22 cellular contexts compared by ENCODE assay signal in genomic region chr1:79974659-79975058, GRCh38.
DNase-seq lines count a peak whose midpoint lies in the region; ATAC-seq, FAIRE-seq and TF ChIP-seq lines count a peak whose summit lies in the region.
"Had no signal": no experiment of that assay in that cellular context is flagged by ENCODE, and none has a peak within 500 bp of the region (broad histone marks: within the 10 kb centered on the region; RNA-seq: fewer than 3 reads in every experiment).

No MANE protein-coding gene starts in this region.

- H3K9me3 ChIP-seq in HCT116 (ENCODE audit: control insufficient read depth in 1 of 2, insufficient read depth in 1 of 2, low read depth in 1 of 2, low read length in 2 of 2) (no peaks in the 10 kb centered on the region; a peak in 1 of 4 replicates), kidney (ENCODE audit: control insufficient read depth in 1 of 2, low read length in 2 of 2) (no peaks in the 10 kb centered on the region)
- H3K9me3 ChIP-seq: BLaER1 treated with 17β-estradiol and CSF1 and Interleukin-3, amounts not matched to agents 10 nM and 100 nM; MG63; Peyer's patch had no signal

- H3K4me1 Mint-ChIP-seq in WTC11 = peaks cover 21% of the 10 kb centered on the region
- H3K4me1 Mint-ChIP-seq in activated naive CD8-positive, alpha-beta T cell treated with anti-CD3 and anti-CD28 coated beads, Interleukin-2, amount 50 U/mL, for 24 hours = no peaks in the 10 kb centered on the region

- TF ChIP-seq RAD21 in HCT116 (IDR thresholded peaks at IDR 0.05; ENCODE audit: low read depth) = peak; percentile 8; the same call in 1 of the 2 replicates

- RAD21 ChIA-PET in HCT116 (lab: Charles Lee; ENCODE audit: low non-redundant PET in 1 of 2, low total read pairs in 2 of 2, uncharacterized antibody in 2 of 2, unreplicated experiment in 2 of 2) = no interaction called here

- no peak overlapping the region for H3K9ac ChIP-seq in HCT116 (ENCODE audit: low read length)
- no peak overlapping the region for H3K9ac ChIP-seq in kidney (ENCODE audit: low read length in 2 of 2)
- H3K9ac ChIP-seq: BLaER1 treated with 17β-estradiol and CSF1 and Interleukin-3, amounts not matched to agents 10 nM and 100 nM had no signal

- H3K27me3 Mint-ChIP-seq in WTC11 (ENCODE audit: low read depth) = no peaks in the 10 kb centered on the region
- no peaks in the 10 kb centered on the region for H3K27me3 Mint-ChIP-seq in activated naive CD8-positive, alpha-beta T cell treated with anti-CD3 and anti-CD28 coated beads, Interleukin-2, amount 50 U/mL, for 24 hours

- H3K4me3 ChIP-seq in HCT116 (replicated peaks in 1 of 2; ENCODE audit: low read depth in 1 of 2, low read length in 2 of 2) (no peak overlapping the region), kidney (ENCODE audit: low read length in 2 of 2) (no peak overlapping the region)
- H3K4me3 ChIP-seq: BLaER1 treated with 17β-estradiol and CSF1 and Interleukin-3, amounts not matched to agents 10 nM and 100 nM; K562; MG63; Peyer's patch had no signal

- H3K27ac Mint-ChIP-seq in WTC11 = no peak overlapping the region
- H3K27ac Mint-ChIP-seq in activated naive CD8-positive, alpha-beta T cell treated with anti-CD3 and anti-CD28 coated beads, Interleukin-2, amount 50 U/mL, for 24 hours = no peak overlapping the region
- H3K27ac Mint-ChIP-seq: CD8-positive, alpha-beta T cell had no signal

- no peak for ATAC-seq in HCT116
- peak; percentile 73 for ATAC-seq in WTC11
- ATAC-seq in HG02623 (IDR thresholded peaks at IDR 0.05; ENCODE audit: unreplicated experiment) = no peak
- ATAC-seq in GM21367 (IDR thresholded peaks at IDR 0.05; ENCODE audit: unreplicated experiment) = no peak
- ATAC-seq in HG03095 (IDR thresholded peaks at IDR 0.05; ENCODE audit: unreplicated experiment) = no peak
- ATAC-seq in activated naive CD8-positive, alpha-beta T cell treated with anti-CD3 and anti-CD28 coated beads, Interleukin-2, amount 50 U/mL, for 24 hours = no peak
- ATAC-seq: CD8-positive, alpha-beta T cell; K562; SK-N-SH treated with all-trans-retinoic acid at 6 μM for 48 hours had no signal

- no peaks in the 10 kb centered on the region for H3K4me1 ChIP-seq in HCT116 (ENCODE audit: control insufficient read depth in 1 of 2, insufficient read depth in 2 of 2, low read length in 2 of 2)
- H3K4me1 ChIP-seq in kidney (ENCODE audit: control insufficient read depth in 1 of 2, insufficient read depth in 1 of 2, low read depth in 1 of 2, low read length in 2 of 2) = no peaks in the 10 kb centered on the region
- H3K4me1 ChIP-seq: BLaER1 treated with 17β-estradiol and CSF1 and Interleukin-3, amounts not matched to agents 10 nM and 100 nM; Peyer's patch had no signal

- no peak for FAIRE-seq in kidney (lab: Jason Lieb, UNC)
- FAIRE-seq: K562 had no signal

- no peaks in the 10 kb centered on the region for H3K79me2 ChIP-seq in HCT116 (ENCODE audit: insufficient read depth, low read length)

- no peak for TF ChIP-seq POLR2A in HCT116 (IDR thresholded peaks at IDR 0.05; ENCODE audit: borderline replicate concordance, extremely low read depth, insufficient read depth, insufficient read length)

- intact Hi-C loops in HCT116 (cut with micrococcal nuclease) = no loop called here
- intact Hi-C loops in kidney (cut with DNase I) = no loop called here

- H3K36me3 ChIP-seq in HCT116 (ENCODE audit: control insufficient read depth in 1 of 2, insufficient read depth in 2 of 2, low read length in 2 of 2) (no peaks in the 10 kb centered on the region), kidney (ENCODE audit: control insufficient read depth in 1 of 2, insufficient read depth in 2 of 2, low read length in 2 of 2) (no peaks in the 10 kb centered on the region)
- H3K36me3 ChIP-seq: BLaER1 treated with 17β-estradiol and CSF1 and Interleukin-3, amounts not matched to agents 10 nM and 100 nM; MG63; Peyer's patch had no signal

- H3K4me3 Mint-ChIP-seq in WTC11 = no peak overlapping the region
- H3K4me3 Mint-ChIP-seq in activated naive CD8-positive, alpha-beta T cell treated with anti-CD3 and anti-CD28 coated beads, Interleukin-2, amount 50 U/mL, for 24 hours = no peak overlapping the region
- H3K4me3 Mint-ChIP-seq: CD8-positive, alpha-beta T cell had no signal

- H3K4me2 ChIP-seq in HCT116 (ENCODE audit: low read length) = no peak overlapping the region
- H3K4me2 ChIP-seq: BLaER1 treated with 17β-estradiol and CSF1 and Interleukin-3, amounts not matched to agents 10 nM and 100 nM had no signal

- H3K27ac ChIP-seq in HCT116 (ENCODE audit: low read depth, low read length) = no peak overlapping the region
- no peak overlapping the region for H3K27ac ChIP-seq in kidney (ENCODE audit: low read depth in 2 of 2, low read length in 2 of 2)
- H3K27ac ChIP-seq: BLaER1 treated with 17β-estradiol and CSF1 and Interleukin-3, amounts not matched to agents 10 nM and 100 nM; Peyer's patch had no signal

- no peaks in the 10 kb centered on the region for H4K20me1 ChIP-seq in HCT116 (ENCODE audit: insufficient read depth)
- H4K20me1 ChIP-seq: BLaER1 treated with 17β-estradiol and CSF1 and Interleukin-3, amounts not matched to agents 10 nM and 100 nM had no signal

- DNase-seq in ELF-1 (ENCODE audit: low read depth, low spot score) = peak; percentile 15
- DNase-seq in HCT116 (ENCODE audit: low read depth, low spot score) = no peak
- peak; percentile 21 for DNase-seq in WTC11 (ENCODE audit: low spot score)
- peak; percentile 19 for DNase-seq in kidney
- DNase-seq in activated naive CD8-positive, alpha-beta T cell treated with anti-CD3 and anti-CD28 coated beads, Interleukin-2, amount 50 U/mL, for 24 hours = no peak
- DNase-seq: ACHN; CD8-positive, alpha-beta T cell; GDM1; MG63; NCI-H1417; NCI-H187 treated with DMSO at 0.1 percent for 48 hours; NCI-H2107; NCI-H2227 treated with DMSO at 0.1 percent for 48 hours; NCI-H510A; NK-92 treated with Interleukin-12 subunit alpha and Interleukin-12 subunit beta, amount 100 ng/mL, for 24 hours; Peyer's patch had no signal

- no peak overlapping the region for H2AFZ ChIP-seq in HCT116 (ENCODE audit: low read depth, low read length, poor library complexity, severe bottlenecking)

- CTCF ChIA-PET in HCT116 (lab: Charles Lee) = no interaction called here
- CTCF ChIA-PET in WTC11 (lab: Charles Lee) = interaction anchor here (0.6 to 1.1 kb wide), 3 partner anchors 44 to 472 kb away, joined by 3 to 4 read pairs (median 3); no protein-coding TSS in a partner anchor

- BruUV-seq in HCT116 (replicated peaks; lab: Mats Ljungman, UMichigan) = no TSS peak

- H3K9me2 ChIP-seq in HCT116 (ENCODE audit: insufficient read depth) = no peaks in the 10 kb centered on the region

- POLR2A ChIA-PET in HCT116 (lab: Charles Lee) (no interaction called here), WTC11 (lab: Charles Lee) (interaction anchor here (0.6 kb wide), 1 partner anchor 672 kb away, joined by 3 read pairs; no protein-coding TSS in a partner anchor)

- H3K36me3 Mint-ChIP-seq in WTC11 = no peaks in the 10 kb centered on the region
- H3K36me3 Mint-ChIP-seq in activated naive CD8-positive, alpha-beta T cell treated with anti-CD3 and anti-CD28 coated beads, Interleukin-2, amount 50 U/mL, for 24 hours (ENCODE audit: low read depth) = no peaks in the 10 kb centered on the region
- H3K36me3 Mint-ChIP-seq: CD8-positive, alpha-beta T cell had no signal

- H3K9me3 Mint-ChIP-seq in WTC11 = no peaks in the 10 kb centered on the region
- peaks cover 12% of the 10 kb centered on the region for H3K9me3 Mint-ChIP-seq in activated naive CD8-positive, alpha-beta T cell treated with anti-CD3 and anti-CD28 coated beads, Interleukin-2, amount 50 U/mL, for 24 hours

- no peak for TF ChIP-seq CTCF in HCT116 (IDR thresholded peaks at IDR 0.05 in 2 of 3, conservative IDR thresholded peaks at IDR 0.05 in 1 of 3; ENCODE audit: borderline replicate concordance in 1 of 3, insufficient read depth in 1 of 3, low read depth in 2 of 3, low read length in 2 of 3)
- no peak for TF ChIP-seq CTCF in WTC11 (IDR thresholded peaks at IDR 0.05)
- TF ChIP-seq CTCF in kidney (IDR thresholded peaks at IDR 0.05; ENCODE audit: borderline replicate concordance, extremely low read depth, insufficient read depth) = no peak

- no peaks in the 10 kb centered on the region for H3K27me3 ChIP-seq in HCT116 (ENCODE audit: insufficient read depth, low read length)
- H3K27me3 ChIP-seq: BLaER1 treated with 17β-estradiol and CSF1 and Interleukin-3, amounts not matched to agents 10 nM and 100 nM; MG63; Peyer's patch had no signal

TF ChIP-seq in HCT116, 20 proteins besides CTCF, POLR2A, EP300 and RAD21 (continues in another document):
- TF ChIP-seq SRF (IDR thresholded peaks at IDR 0.05; ENCODE audit: low read depth) = no peak
- no peak for TF ChIP-seq MAX (IDR thresholded peaks at IDR 0.05)
- no peak for TF ChIP-seq YY1 (IDR thresholded peaks at IDR 0.05; ENCODE audit: extremely low read depth, insufficient replicate concordance, low read depth, low read length)
- no peak for TF ChIP-seq ZFX (IDR thresholded peaks at IDR 0.05)
- no peak for TF ChIP-seq SP1 (IDR thresholded peaks at IDR 0.05; ENCODE audit: low read depth)

TF ChIP-seq in WTC11, 78 proteins besides CTCF, POLR2A, EP300 and RAD21 (continues in another document):
- TF ChIP-seq ZBTB21 (CRISPR knock-in tag; IDR thresholded peaks at IDR 0.05; ENCODE audit: borderline replicate concordance) (no peak), ZSCAN18 (CRISPR knock-in tag; IDR thresholded peaks at IDR 0.05) (no peak)

Comparison
In these comparisons a context has a peak if more than half of its experiments do, and no peak if none do; other contexts are left out.
1. DNase-seq: peak in ELF-1 (single experiment), WTC11 (single experiment) and kidney (single experiment); none in HCT116 (single experiment) and activated naive CD8-positive, alpha-beta T cell treated with anti-CD3 and anti-CD28 coated beads, Interleukin-2, amount 50 U/mL, for 24 hours (single experiment).